Comparison of ENCODE assay signal across 16 cellular contexts in the genomic region with DNA sequence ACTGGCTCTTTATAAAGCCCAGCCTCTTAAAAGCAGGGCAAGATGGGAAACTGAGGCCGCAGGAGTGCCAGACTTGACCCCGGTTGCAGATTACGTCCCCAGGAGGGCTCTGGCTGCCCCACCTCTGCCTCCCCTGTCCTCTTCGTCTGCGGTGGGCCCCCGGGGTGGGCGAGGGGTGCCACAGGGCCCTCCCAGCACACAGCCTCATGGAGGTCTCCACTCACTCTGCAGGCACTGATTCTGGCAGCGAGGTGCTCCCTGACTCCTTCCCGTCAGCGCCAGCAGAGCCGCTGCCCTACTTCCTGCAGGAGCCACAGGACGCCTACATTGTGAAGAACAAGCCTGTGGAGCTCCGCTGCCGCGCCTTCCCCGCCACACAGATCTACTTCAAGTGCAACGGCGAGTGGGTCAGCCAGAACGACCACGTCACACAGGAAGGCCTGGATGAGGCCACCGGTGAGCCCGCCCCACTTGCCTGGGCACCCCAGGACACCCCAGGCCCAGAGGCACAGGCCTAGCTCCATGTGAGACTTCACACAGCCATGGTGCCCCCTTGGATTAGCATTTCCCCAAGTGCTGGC. TPM values are rescaled to one million over a fixed set of nuclear protein-coding genes. Genes with fewer than 3 reads are reported as not detected.
DNase-seq lines count a peak whose midpoint lies in the region; ATAC-seq and TF ChIP-seq lines count a peak whose summit lies in the region.
"Had no signal": no experiment of that assay in that cellular context is flagged by ENCODE, and none has a peak within 500 bp of the region (broad histone marks: within the 10 kb centered on the region; RNA-seq: fewer than 3 reads in every experiment).

No MANE protein-coding gene starts in this region.

- H3K4me1 Mint-ChIP-seq in mesothelial cell of epicardium: peaks cover 24% of the 10 kb centered on the region

- H3K36me3 ChIP-seq in BLaER1 treated with 17β-estradiol and CSF1 and Interleukin-3, amounts not matched to agents 10 nM and 100 nM: no peaks in the 10 kb centered on the region
- peaks cover 44% of the 10 kb centered on the region for H3K36me3 ChIP-seq in mesodermal cell (ENCODE audit: control insufficient read depth, insufficient read depth, low read length)
- H3K36me3 ChIP-seq: MG63 had no signal

- DNase-seq in MV-4-11 (lab: John Stamatoyannopoulos, UW) (peak; percentile 14), UCSD-AML1 (lab: John Stamatoyannopoulos, UW; ENCODE audit: unreplicated experiment) (no peak), mesothelial cell of epicardium (ENCODE audit: low spot score in 2 of 2, unreplicated experiment in 2 of 2) (no peak)
- no peak for DNase-seq in activated CD4-positive, alpha-beta T cell treated with anti-CD3 and anti-CD28 coated beads for 48 hours
- DNase-seq: COR-L47, Karpas-422, MG63, NCI-H187, NCI-H345, NCI-H526, PC-3 had no signal

- H3K27ac Mint-ChIP-seq in mesothelial cell of epicardium: no peak overlapping the region

- H3K36me3 Mint-ChIP-seq in mesothelial cell of epicardium: peaks cover 13% of the 10 kb centered on the region

- no peak for TF ChIP-seq CTCF in mesothelial cell of epicardium (IDR thresholded peaks at IDR 0.05; ENCODE audit: unreplicated experiment)

- WGBS in mesodermal cell (ENCODE audit: insufficient coverage in 2 of 2), 2 experiments: 90 to 93% methylated on average over 22 of the region's 22 CpGs

- no peak overlapping the region for H3K4me3 ChIP-seq in BLaER1 treated with 17β-estradiol and CSF1 and Interleukin-3, amounts not matched to agents 10 nM and 100 nM
- H3K4me3 ChIP-seq in mesodermal cell (ENCODE audit: extremely low read depth, insufficient read depth, low read length, poor library complexity, severe bottlenecking): no peak overlapping the region
- H3K4me3 ChIP-seq: MG63 had no signal

- H3K27ac ChIP-seq in BLaER1 treated with 17β-estradiol and CSF1 and Interleukin-3, amounts not matched to agents 10 nM and 100 nM: peak overlapping the region in 4 of 11 experiments; percentile 15 to 61 (median 21); a peak in 4 of 22 replicates
- H3K27ac ChIP-seq in cingulate gyrus (ENCODE audit: low read depth, low read length) (peak overlapping the region; percentile 60), mesodermal cell (ENCODE audit: low read depth, low read length, severe bottlenecking) (peak overlapping the region; percentile 45)

- H4K20me1 ChIP-seq in BLaER1 treated with 17β-estradiol and CSF1 and Interleukin-3, amounts not matched to agents 10 nM and 100 nM: peaks cover 0 to 12% (median 0%) of the 10 kb centered on the region in 11 experiments; a peak in 1 of 22 replicates

- no peak for ATAC-seq in HG02938 (IDR thresholded peaks at IDR 0.05; ENCODE audit: unreplicated experiment)
- ATAC-seq: PC-3 had no signal

- no peaks in the 10 kb centered on the region for H3K27me3 ChIP-seq in BLaER1 treated with 17β-estradiol and CSF1 and Interleukin-3, amounts not matched to agents 10 nM and 100 nM
- H3K27me3 ChIP-seq: MG63 had no signal

- peaks cover 38 to 62% (median 57%) of the 10 kb centered on the region in 10 experiments for H3K4me1 ChIP-seq in BLaER1 treated with 17β-estradiol and CSF1 and Interleukin-3, amounts not matched to agents 10 nM and 100 nM
- peaks cover 9% of the 10 kb centered on the region for H3K4me1 ChIP-seq in mesodermal cell (ENCODE audit: control insufficient read depth, insufficient read depth, low read length, poor library complexity, severe bottlenecking)

- peak overlapping the region; percentile 37 to 83 (median 70) for H3K4me2 ChIP-seq in BLaER1 treated with 17β-estradiol and CSF1 and Interleukin-3, amounts not matched to agents 10 nM and 100 nM

- H3K9ac ChIP-seq in BLaER1 treated with 17β-estradiol and CSF1 and Interleukin-3, amounts not matched to agents 10 nM and 100 nM: peak overlapping the region in 2 of 11 experiments; percentile 30 to 33; a peak in 2 of 22 replicates

- no peaks in the 10 kb centered on the region for H3K27me3 Mint-ChIP-seq in mesothelial cell of epicardium (ENCODE audit: low read depth)

- no peak overlapping the region for H3K4me3 Mint-ChIP-seq in mesothelial cell of epicardium

- no peaks in the 10 kb centered on the region for H3K9me3 ChIP-seq in BLaER1 treated with 17β-estradiol and CSF1 and Interleukin-3, amounts not matched to agents 10 nM and 100 nM (replicated peaks in 1 of 11)
- no peaks in the 10 kb centered on the region for H3K9me3 ChIP-seq in mesodermal cell (ENCODE audit: control insufficient read depth, low read length)
- H3K9me3 ChIP-seq: MG63 had no signal

- no peaks in the 10 kb centered on the region for H3K9me3 Mint-ChIP-seq in mesothelial cell of epicardium
- H3K9me3 Mint-ChIP-seq: H9 had no signal

RNA-seq across cellular contexts. Expression of a gene that starts 39.4 kb away (rescaled TPM):
- polyA plus RNA-seq in mesodermal cell (2013, experiment 1 of 2): 7.2 TPM
- polyA plus RNA-seq in mesodermal cell (2013, experiment 2 of 2): 4.8 TPM
- 10.8 to 11.4 TPM (median 11.0 TPM) in 3 replicates for total RNA-seq in mesothelial cell of epicardium
